In the genomic region with DNA sequence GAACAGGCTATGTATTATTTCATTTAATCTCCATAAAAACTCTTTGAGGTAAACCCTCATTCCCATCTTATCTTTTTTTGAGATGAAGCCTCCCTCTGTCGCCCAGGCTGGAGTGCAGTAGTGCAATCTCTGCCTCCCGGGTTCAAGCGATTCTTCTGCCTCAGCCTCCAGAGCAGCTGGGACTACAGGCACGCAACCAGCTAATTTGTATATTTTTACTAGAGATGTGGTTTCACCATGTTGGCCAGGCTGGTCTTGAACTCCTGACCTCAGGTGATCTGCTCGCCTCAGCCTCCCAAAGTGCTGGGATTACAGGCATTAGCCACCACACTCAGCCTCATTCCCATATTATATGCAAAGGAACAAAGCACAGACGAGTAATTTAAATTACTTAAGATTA, we compare ENCODE assay signal across 1 cellular context.
A peak's percentile ranks its signal among the peaks of the same experiment; 100 is the strongest.
TF ChIP-seq lines count a peak whose summit lies in the region.

No MANE protein-coding gene starts in this region.

TF ChIP-seq in K562, 482 proteins besides CTCF, POLR2A, EP300 and RAD21:
- TF ChIP-seq SUPT5H (IDR thresholded peaks at IDR 0.05) (0 out of 2 replicates have a peak, but pooled peaks have one; percentile 9), HNRNPUL1 (IDR thresholded peaks at IDR 0.05; ENCODE audit: low read length) (0 out of 2 replicates have a peak, but pooled peaks have one; percentile 46), LCOR (CRISPR knock-in tag; IDR thresholded peaks at IDR 0.05) (0 out of 2 replicates have a peak, but pooled peaks have one; percentile 32)
- TF ChIP-seq, protein P1, sequence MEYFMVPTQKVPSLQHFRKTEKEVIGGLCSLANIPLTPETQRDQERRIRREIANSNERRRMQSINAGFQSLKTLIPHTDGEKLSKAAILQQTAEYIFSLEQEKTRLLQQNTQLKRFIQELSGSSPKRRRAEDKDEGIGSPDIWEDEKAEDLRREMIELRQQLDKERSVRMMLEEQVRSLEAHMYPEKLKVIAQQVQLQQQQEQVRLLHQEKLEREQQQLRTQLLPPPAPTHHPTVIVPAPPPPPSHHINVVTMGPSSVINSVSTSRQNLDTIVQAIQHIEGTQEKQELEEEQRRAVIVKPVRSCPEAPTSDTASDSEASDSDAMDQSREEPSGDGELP (CRISPR knock-in tag; IDR thresholded peaks at IDR 0.05; ENCODE audit: borderline replicate concordance): peak; percentile 22; the same call in 1 of the 2 replicates
